ENCODE assay signal across 8 cellular contexts in the genomic region with DNA sequence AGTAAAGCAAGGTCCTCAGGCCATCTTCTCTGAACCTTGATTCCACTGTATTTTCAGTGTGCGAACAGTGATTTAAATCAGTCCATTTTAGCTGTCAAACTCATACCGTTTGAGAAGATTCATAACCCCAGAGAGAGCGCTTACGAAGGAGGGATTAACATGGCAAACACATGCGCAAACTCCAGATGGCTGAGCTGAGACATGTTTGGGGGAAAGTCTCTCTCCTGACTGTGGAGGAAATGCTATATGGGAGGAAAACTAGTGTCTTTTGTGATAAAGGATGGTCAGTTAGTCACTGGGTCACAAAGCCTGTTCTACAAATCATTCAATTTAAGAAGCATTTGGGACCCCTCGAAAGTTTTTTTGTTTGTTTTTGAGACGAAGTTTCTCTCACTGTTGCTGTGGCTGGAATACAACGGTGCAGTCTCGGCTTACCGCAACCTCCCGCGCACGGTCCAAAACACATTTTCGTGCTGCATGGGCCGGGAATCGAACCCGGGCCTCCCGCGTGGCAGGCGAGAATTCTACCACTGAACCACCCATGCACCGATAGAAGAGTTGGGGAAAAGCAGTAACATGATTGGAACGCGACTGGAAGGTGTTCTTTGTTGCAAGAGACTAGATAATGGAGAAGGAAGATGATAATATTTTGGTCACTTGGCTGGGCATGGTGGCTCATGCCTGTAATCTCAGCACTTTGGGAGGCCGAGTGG. TPM values are rescaled to one million over a fixed set of nuclear protein-coding genes. Genes with fewer than 3 reads are reported as not detected.
DNase-seq lines count a peak whose midpoint lies in the region; ATAC-seq and TF ChIP-seq lines count a peak whose summit lies in the region.

No MANE protein-coding gene starts in this region.

- DNase-seq in DMS53 (lab: John Stamatoyannopoulos, UW) (peak; percentile 94), NCI-H774 (lab: John Stamatoyannopoulos, UW) (peak; percentile 25), left ventricle myocardium inferior (peak; percentile 20), gastrocnemius medialis (peak; percentile 5 to 15), SKM-1 treated with dmso at 0.1 percent for 144 hours (lab: John Stamatoyannopoulos, UW; ENCODE audit: unreplicated experiment) (no peak)
- DNase-seq in activated T-helper 9 cell treated with anti-CD3 and anti-CD28 coated beads, Interleukin-2, amount 50 U/mL, for 16 hours (ENCODE audit: low read depth) = peak; percentile 3

- TF ChIP-seq CTCF in left ventricle myocardium inferior (IDR thresholded peaks at IDR 0.05; ENCODE audit: borderline replicate concordance) (no peak), gastrocnemius medialis (IDR thresholded peaks at IDR 0.05 in 4 of 5, conservative IDR thresholded peaks at IDR 0.05 in 1 of 5) (no peak)

- ATAC-seq in HG02623 (IDR thresholded peaks at IDR 0.05; ENCODE audit: unreplicated experiment) (peak; percentile 70), gastrocnemius medialis (peak in 1 of 2 donors; percentile 33), GM18517 (IDR thresholded peaks at IDR 0.05; ENCODE audit: unreplicated experiment) (no peak)

- H3K9me3 ChIP-seq in left ventricle myocardium inferior (replicated peaks) (no peaks in the 10 kb centered on the region), gastrocnemius medialis (no peaks in the 10 kb centered on the region)

- in situ Hi-C loops in gastrocnemius medialis (cut with MboI; ENCODE audit: low sequenced_read_pairs in 4 of 4) = no loop called here

- peaks cover 12% of the 10 kb centered on the region for H3K4me1 ChIP-seq in left ventricle myocardium inferior
- H3K4me1 ChIP-seq in gastrocnemius medialis = no peaks in the 10 kb centered on the region

- intact Hi-C loops in left ventricle myocardium inferior (cut with micrococcal nuclease) (no loop called here), gastrocnemius medialis (cut with DNase I; ENCODE audit: low total_unique reads) (no loop called here)

- H3K36me3 ChIP-seq in left ventricle myocardium inferior (no peaks in the 10 kb centered on the region), gastrocnemius medialis (no peaks in the 10 kb centered on the region)

- no peaks in the 10 kb centered on the region for H3K27me3 ChIP-seq in left ventricle myocardium inferior (ENCODE audit: low read depth)
- H3K27me3 ChIP-seq in gastrocnemius medialis = no peaks in the 10 kb centered on the region

- H3K27ac ChIP-seq in left ventricle myocardium inferior (replicated peaks) = no peak overlapping the region
- no peak overlapping the region for H3K27ac ChIP-seq in gastrocnemius medialis

- no peak overlapping the region for H3K4me3 ChIP-seq in left ventricle myocardium inferior
- no peak overlapping the region for H3K4me3 ChIP-seq in gastrocnemius medialis

- TF ChIP-seq POLR2A in gastrocnemius medialis (IDR thresholded peaks at IDR 0.05) = no peak

RNA-seq across cellular contexts. Expression of a gene that starts 58.4 kb away (rescaled TPM):
- 24.5 TPM for total RNA-seq in left ventricle myocardium inferior
- total RNA-seq in gastrocnemius medialis = under 1 TPM in 2 of 4 donors, not detected in 2; 0.35 to 0.68 TPM

Comparison
In these comparisons a context has a peak if more than half of its experiments do, and no peak if none do; other contexts are left out.
1. RNA of a gene that starts 58.4 kb away (total RNA-seq): 24.5 TPM in left ventricle myocardium inferior (single experiment); 0.35 to 0.68 TPM in gastrocnemius medialis; every median in the first group is over 10 times any median in the second.